7 cellular contexts compared by ENCODE assay signal in genomic region chr12:5200276-5201087, GRCh38.
DNase-seq lines count a peak whose midpoint lies in the region; ATAC-seq and TF ChIP-seq lines count a peak whose summit lies in the region.

No MANE protein-coding gene starts in this region.

- H2AFZ ChIP-seq in hepatocyte = no peak overlapping the region

- no peak overlapping the region for H3K27ac Mint-ChIP-seq in WTC11
- no peak overlapping the region for H3K27ac Mint-ChIP-seq in stimulated activated memory B cell treated with anti-CD40 and anti-IgM and Interleukin-4, amounts not matched to agents 10 μg/mL and 1 μg/mL and 100 μg/mL, for 72 hours

- no peaks in the 10 kb centered on the region for H3K9me2 ChIP-seq in hepatocyte (replicated peaks; ENCODE audit: insufficient read depth)

- CTCF ChIA-PET in GM10248 (lab: Yijun Ruan, JAX) = interaction anchor here (1.0 to 1.5 kb wide), 4 partner anchors 17 to 838 kb away, joined by 3 to 4 read pairs (median 3); no protein-coding TSS in a partner anchor
- CTCF ChIA-PET in WTC11 (lab: Charles Lee) = interaction anchor here (0.6 to 6.6 kb wide), 23 partner anchors 10 to 448 kb away, joined by 3 to 75 read pairs (median 3); partner anchors contain the start of gene NTF3

- no peak overlapping the region for H3K27ac ChIP-seq in hepatocyte

- no peak overlapping the region for H3K4me3 ChIP-seq in hepatocyte

- DNase-seq in GM10248 (ENCODE audit: extremely low spot score) (peak; percentile 50), M059J (ENCODE audit: low read depth) (peak; percentile 52), WTC11 (ENCODE audit: low spot score) (peak; percentile 90), hepatocyte (ENCODE audit: low spot score) (peak; percentile 79)

- H4K20me1 ChIP-seq in hepatocyte (ENCODE audit: insufficient read depth, poor library complexity, severe bottlenecking) = no peaks in the 10 kb centered on the region

- peaks cover 3% of the 10 kb centered on the region for H3K27me3 ChIP-seq in hepatocyte

- H3K4me1 Mint-ChIP-seq in WTC11 = peaks cover 43% of the 10 kb centered on the region
- no peaks in the 10 kb centered on the region for H3K4me1 Mint-ChIP-seq in stimulated activated memory B cell treated with anti-CD40 and anti-IgM and Interleukin-4, amounts not matched to agents 10 μg/mL and 1 μg/mL and 100 μg/mL, for 72 hours

- ATAC-seq in WTC11 (peak; percentile 80), HG03469 (IDR thresholded peaks at IDR 0.05; ENCODE audit: unreplicated experiment) (no peak), HG02759 (IDR thresholded peaks at IDR 0.05; ENCODE audit: unreplicated experiment) (no peak)
- ATAC-seq in stimulated activated memory B cell treated with anti-CD40 and anti-IgM and Interleukin-4, amounts not matched to agents 10 μg/mL and 1 μg/mL and 100 μg/mL, for 72 hours = peak; percentile 39

- H3K27me3 Mint-ChIP-seq in WTC11 (ENCODE audit: low read depth) = no peaks in the 10 kb centered on the region
- H3K27me3 Mint-ChIP-seq in stimulated activated memory B cell treated with anti-CD40 and anti-IgM and Interleukin-4, amounts not matched to agents 10 μg/mL and 1 μg/mL and 100 μg/mL, for 72 hours = peaks cover 45% of the 10 kb centered on the region

- TF ChIP-seq CTCF in GM10248 (IDR thresholded peaks at IDR 0.05; ENCODE audit: control extremely low read depth, extremely low read depth, low read depth, missing control alignments) (peak; percentile 52), WTC11 (IDR thresholded peaks at IDR 0.05) (peak; percentile 64), hepatocyte (IDR thresholded peaks at IDR 0.05; ENCODE audit: poor library complexity) (peak; percentile 83)

- peaks cover 20% of the 10 kb centered on the region for H3K4me1 ChIP-seq in hepatocyte (ENCODE audit: insufficient read depth)

- POLR2A ChIA-PET in GM10248 (lab: Yijun Ruan, JAX) = no interaction called here
- POLR2A ChIA-PET in WTC11 (lab: Charles Lee) = no interaction called here

- H3K4me3 Mint-ChIP-seq in WTC11 = no peak overlapping the region
- no peak overlapping the region for H3K4me3 Mint-ChIP-seq in stimulated activated memory B cell treated with anti-CD40 and anti-IgM and Interleukin-4, amounts not matched to agents 10 μg/mL and 1 μg/mL and 100 μg/mL, for 72 hours

- peaks cover 9% of the 10 kb centered on the region; the same call in 1 of the 2 replicates for H3K9me3 Mint-ChIP-seq in WTC11
- H3K9me3 Mint-ChIP-seq in stimulated activated memory B cell treated with anti-CD40 and anti-IgM and Interleukin-4, amounts not matched to agents 10 μg/mL and 1 μg/mL and 100 μg/mL, for 72 hours = no peaks in the 10 kb centered on the region

- H3K79me2 ChIP-seq in hepatocyte = no peaks in the 10 kb centered on the region

- no peaks in the 10 kb centered on the region for H3K9me3 ChIP-seq in hepatocyte (ENCODE audit: low read depth)

- 27% methylated on average over 13 of the region's 14 CpGs for WGBS in hepatocyte (ENCODE audit: low lambda C conversion rate, missing lambda C conversion rate)

- no peaks in the 10 kb centered on the region; the same call in 1 of the 2 replicates for H3K36me3 Mint-ChIP-seq in WTC11
- no peaks in the 10 kb centered on the region for H3K36me3 Mint-ChIP-seq in stimulated activated memory B cell treated with anti-CD40 and anti-IgM and Interleukin-4, amounts not matched to agents 10 μg/mL and 1 μg/mL and 100 μg/mL, for 72 hours

- peak overlapping the region; percentile 45 for H3K4me2 ChIP-seq in hepatocyte

- H3K36me3 ChIP-seq in hepatocyte (replicated peaks; ENCODE audit: insufficient read depth, low read depth) = no peaks in the 10 kb centered on the region

TF ChIP-seq in WTC11, 78 proteins besides CTCF, POLR2A, EP300 and RAD21:
- TF ChIP-seq MLX (CRISPR knock-in tag; IDR thresholded peaks at IDR 0.05) = no peak
- TF ChIP-seq ATF2 (CRISPR knock-in tag; IDR thresholded peaks at IDR 0.05; ENCODE audit: borderline replicate concordance, low read depth) = no peak
- TF ChIP-seq SOX15 (CRISPR knock-in tag; IDR thresholded peaks at IDR 0.05) = no peak
- no peak for TF ChIP-seq TEAD4 (CRISPR knock-in tag; IDR thresholded peaks at IDR 0.05)
- peak; percentile 23; the same call in 1 of the 2 replicates for TF ChIP-seq HMGXB4 (CRISPR knock-in tag; IDR thresholded peaks at IDR 0.05)
- no peak for TF ChIP-seq ZNF263 (CRISPR knock-in tag; IDR thresholded peaks at IDR 0.05; ENCODE audit: low read depth)

Comparison
In these comparisons a context has a peak if more than half of its experiments do, and no peak if none do; other contexts are left out.
1. ATAC-seq: peak in WTC11 (single experiment) and stimulated activated memory B cell treated with anti-CD40 and anti-IgM and Interleukin-4, amounts not matched to agents 10 μg/mL and 1 μg/mL and 100 μg/mL, for 72 hours (single experiment); none in HG03469 (single experiment) and HG02759 (single experiment).
2. Peak in every context shown above with its lines, with median percentiles within 50 percentile points of each other: DNase-seq and CTCF ChIP-seq.